1 cellular context compared by ENCODE assay signal in the genomic region with DNA sequence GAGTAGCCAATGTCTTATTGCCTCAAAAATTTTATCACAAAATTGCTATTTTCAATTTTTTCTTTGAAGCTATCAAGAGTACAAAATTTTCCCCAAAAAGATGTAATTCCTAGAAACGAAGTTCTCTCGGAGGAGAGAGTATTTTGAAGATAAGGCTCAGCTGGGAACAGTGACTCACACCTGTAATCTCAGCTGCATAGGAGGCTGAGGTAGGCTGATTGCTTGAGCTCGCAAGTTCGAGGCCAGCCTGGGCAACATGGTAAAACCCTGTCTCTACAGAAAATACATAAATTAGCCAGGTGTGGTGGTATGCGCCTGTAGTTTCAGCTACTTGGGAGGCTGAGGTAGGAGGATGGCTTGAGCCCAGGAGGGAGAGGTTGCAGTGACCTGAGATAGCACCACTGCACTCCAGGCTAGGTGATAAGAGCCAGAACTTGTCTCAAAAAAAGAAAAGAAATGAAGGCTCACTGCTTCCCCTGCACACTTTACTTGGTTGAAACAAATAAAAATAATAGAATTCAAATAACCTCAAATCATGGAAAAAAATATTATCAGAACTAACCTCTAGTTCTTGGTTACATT.
TF ChIP-seq lines count a peak whose summit lies in the region.

No MANE protein-coding gene starts in this region.

TF ChIP-seq in K562, 482 proteins besides CTCF, POLR2A, EP300 and RAD21 (continued from another document and continues in another):
- TF ChIP-seq, protein P1, sequence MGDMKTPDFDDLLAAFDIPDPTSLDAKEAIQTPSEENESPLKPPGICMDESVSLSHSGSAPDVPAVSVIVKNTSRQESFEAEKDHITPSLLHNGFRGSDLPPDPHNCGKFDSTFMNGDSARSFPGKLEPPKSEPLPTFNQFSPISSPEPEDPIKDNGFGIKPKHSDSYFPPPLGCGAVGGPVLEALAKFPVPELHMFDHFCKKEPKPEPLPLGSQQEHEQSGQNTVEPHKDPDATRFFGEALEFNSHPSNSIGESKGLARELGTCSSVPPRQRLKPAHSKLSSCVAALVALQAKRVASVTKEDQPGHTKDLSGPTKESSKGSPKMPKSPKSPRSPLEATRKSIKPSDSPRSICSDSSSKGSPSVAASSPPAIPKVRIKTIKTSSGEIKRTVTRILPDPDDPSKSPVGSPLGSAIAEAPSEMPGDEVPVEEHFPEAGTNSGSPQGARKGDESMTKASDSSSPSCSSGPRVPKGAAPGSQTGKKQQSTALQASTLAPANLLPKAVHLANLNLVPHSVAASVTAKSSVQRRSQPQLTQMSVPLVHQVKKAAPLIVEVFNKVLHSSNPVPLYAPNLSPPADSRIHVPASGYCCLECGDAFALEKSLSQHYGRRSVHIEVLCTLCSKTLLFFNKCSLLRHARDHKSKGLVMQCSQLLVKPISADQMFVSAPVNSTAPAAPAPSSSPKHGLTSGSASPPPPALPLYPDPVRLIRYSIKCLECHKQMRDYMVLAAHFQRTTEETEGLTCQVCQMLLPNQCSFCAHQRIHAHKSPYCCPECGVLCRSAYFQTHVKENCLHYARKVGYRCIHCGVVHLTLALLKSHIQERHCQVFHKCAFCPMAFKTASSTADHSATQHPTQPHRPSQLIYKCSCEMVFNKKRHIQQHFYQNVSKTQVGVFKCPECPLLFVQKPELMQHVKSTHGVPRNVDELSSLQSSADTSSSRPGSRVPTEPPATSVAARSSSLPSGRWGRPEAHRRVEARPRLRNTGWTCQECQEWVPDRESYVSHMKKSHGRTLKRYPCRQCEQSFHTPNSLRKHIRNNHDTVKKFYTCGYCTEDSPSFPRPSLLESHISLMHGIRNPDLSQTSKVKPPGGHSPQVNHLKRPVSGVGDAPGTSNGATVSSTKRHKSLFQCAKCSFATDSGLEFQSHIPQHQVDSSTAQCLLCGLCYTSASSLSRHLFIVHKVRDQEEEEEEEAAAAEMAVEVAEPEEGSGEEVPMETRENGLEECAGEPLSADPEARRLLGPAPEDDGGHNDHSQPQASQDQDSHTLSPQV (IDR thresholded peaks at IDR 0.05), result no peak
- no peak for TF ChIP-seq ZNF830 (CRISPR knock-in tag; IDR thresholded peaks at IDR 0.05)
- TF ChIP-seq NFRKB (IDR thresholded peaks at IDR 0.05; ENCODE audit: low read depth), result no peak
- TF ChIP-seq, protein P2, sequence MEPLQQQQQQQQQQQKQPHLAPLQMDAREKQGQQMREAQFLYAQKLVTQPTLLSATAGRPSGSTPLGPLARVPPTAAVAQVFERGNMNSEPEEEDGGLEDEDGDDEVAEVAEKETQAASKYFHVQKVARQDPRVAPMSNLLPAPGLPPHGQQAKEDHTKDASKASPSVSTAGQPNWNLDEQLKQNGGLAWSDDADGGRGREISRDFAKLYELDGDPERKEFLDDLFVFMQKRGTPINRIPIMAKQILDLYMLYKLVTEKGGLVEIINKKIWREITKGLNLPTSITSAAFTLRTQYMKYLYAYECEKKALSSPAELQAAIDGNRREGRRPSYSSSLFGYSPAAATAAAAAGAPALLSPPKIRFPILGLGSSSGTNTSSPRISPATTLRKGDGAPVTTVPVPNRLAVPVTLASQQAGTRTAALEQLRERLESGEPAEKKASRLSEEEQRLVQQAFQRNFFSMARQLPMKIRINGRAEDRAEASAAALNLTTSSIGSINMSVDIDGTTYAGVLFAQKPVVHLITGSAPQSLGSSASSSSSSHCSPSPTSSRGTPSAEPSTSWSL (CRISPR knock-in tag; IDR thresholded peaks at IDR 0.05; ENCODE audit: borderline replicate concordance), result no peak
- TF ChIP-seq, protein P3, sequence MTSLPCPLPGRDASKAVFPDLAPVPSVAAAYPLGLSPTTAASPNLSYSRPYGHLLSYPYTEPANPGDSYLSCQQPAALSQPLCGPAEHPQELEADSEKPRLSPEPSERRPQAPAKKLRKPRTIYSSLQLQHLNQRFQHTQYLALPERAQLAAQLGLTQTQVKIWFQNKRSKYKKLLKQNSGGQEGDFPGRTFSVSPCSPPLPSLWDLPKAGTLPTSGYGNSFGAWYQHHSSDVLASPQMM (CRISPR knock-in tag; IDR thresholded peaks at IDR 0.05), result no peak
- TF ChIP-seq, protein P4, sequence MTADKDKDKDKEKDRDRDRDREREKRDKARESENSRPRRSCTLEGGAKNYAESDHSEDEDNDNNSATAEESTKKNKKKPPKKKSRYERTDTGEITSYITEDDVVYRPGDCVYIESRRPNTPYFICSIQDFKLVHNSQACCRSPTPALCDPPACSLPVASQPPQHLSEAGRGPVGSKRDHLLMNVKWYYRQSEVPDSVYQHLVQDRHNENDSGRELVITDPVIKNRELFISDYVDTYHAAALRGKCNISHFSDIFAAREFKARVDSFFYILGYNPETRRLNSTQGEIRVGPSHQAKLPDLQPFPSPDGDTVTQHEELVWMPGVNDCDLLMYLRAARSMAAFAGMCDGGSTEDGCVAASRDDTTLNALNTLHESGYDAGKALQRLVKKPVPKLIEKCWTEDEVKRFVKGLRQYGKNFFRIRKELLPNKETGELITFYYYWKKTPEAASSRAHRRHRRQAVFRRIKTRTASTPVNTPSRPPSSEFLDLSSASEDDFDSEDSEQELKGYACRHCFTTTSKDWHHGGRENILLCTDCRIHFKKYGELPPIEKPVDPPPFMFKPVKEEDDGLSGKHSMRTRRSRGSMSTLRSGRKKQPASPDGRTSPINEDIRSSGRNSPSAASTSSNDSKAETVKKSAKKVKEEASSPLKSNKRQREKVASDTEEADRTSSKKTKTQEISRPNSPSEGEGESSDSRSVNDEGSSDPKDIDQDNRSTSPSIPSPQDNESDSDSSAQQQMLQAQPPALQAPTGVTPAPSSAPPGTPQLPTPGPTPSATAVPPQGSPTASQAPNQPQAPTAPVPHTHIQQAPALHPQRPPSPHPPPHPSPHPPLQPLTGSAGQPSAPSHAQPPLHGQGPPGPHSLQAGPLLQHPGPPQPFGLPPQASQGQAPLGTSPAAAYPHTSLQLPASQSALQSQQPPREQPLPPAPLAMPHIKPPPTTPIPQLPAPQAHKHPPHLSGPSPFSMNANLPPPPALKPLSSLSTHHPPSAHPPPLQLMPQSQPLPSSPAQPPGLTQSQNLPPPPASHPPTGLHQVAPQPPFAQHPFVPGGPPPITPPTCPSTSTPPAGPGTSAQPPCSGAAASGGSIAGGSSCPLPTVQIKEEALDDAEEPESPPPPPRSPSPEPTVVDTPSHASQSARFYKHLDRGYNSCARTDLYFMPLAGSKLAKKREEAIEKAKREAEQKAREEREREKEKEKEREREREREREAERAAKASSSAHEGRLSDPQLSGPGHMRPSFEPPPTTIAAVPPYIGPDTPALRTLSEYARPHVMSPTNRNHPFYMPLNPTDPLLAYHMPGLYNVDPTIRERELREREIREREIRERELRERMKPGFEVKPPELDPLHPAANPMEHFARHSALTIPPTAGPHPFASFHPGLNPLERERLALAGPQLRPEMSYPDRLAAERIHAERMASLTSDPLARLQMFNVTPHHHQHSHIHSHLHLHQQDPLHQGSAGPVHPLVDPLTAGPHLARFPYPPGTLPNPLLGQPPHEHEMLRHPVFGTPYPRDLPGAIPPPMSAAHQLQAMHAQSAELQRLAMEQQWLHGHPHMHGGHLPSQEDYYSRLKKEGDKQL (CRISPR knock-in tag; IDR thresholded peaks at IDR 0.05; ENCODE audit: borderline replicate concordance), result no peak
- TF ChIP-seq, protein P5, sequence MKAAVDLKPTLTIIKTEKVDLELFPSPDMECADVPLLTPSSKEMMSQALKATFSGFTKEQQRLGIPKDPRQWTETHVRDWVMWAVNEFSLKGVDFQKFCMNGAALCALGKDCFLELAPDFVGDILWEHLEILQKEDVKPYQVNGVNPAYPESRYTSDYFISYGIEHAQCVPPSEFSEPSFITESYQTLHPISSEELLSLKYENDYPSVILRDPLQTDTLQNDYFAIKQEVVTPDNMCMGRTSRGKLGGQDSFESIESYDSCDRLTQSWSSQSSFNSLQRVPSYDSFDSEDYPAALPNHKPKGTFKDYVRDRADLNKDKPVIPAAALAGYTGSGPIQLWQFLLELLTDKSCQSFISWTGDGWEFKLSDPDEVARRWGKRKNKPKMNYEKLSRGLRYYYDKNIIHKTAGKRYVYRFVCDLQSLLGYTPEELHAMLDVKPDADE (conservative IDR thresholded peaks at IDR 0.05; ENCODE audit: control insufficient read depth, low read depth, low read length), result no peak
- TF ChIP-seq KDM5B (IDR thresholded peaks at IDR 0.05; ENCODE audit: insufficient replicate concordance, low read depth, low read length), result no peak
- TF ChIP-seq SREBF2 (CRISPR knock-in tag; IDR thresholded peaks at IDR 0.05), result no peak
- TF ChIP-seq RHOXF2B (CRISPR knock-in tag; conservative IDR thresholded peaks at IDR 0.05), result no peak
- no peak for TF ChIP-seq HDAC6 (IDR thresholded peaks at IDR 0.05; ENCODE audit: low read depth, low read length)
- TF ChIP-seq TSC22D4 (tag; IDR thresholded peaks at IDR 0.05), result no peak
- TF ChIP-seq, protein P6, sequence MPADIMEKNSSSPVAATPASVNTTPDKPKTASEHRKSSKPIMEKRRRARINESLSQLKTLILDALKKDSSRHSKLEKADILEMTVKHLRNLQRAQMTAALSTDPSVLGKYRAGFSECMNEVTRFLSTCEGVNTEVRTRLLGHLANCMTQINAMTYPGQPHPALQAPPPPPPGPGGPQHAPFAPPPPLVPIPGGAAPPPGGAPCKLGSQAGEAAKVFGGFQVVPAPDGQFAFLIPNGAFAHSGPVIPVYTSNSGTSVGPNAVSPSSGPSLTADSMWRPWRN (IDR thresholded peaks at IDR 0.05; ENCODE audit: low read depth), result no peak
- TF ChIP-seq BCOR (IDR thresholded peaks at IDR 0.05), result peak; percentile 75
- TF ChIP-seq, protein P7, sequence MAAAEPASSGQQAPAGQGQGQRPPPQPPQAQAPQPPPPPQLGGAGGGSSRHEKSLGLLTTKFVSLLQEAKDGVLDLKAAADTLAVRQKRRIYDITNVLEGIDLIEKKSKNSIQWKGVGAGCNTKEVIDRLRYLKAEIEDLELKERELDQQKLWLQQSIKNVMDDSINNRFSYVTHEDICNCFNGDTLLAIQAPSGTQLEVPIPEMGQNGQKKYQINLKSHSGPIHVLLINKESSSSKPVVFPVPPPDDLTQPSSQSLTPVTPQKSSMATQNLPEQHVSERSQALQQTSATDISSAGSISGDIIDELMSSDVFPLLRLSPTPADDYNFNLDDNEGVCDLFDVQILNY (CRISPR knock-in tag; IDR thresholded peaks at IDR 0.05), result no peak
- TF ChIP-seq, protein P8, sequence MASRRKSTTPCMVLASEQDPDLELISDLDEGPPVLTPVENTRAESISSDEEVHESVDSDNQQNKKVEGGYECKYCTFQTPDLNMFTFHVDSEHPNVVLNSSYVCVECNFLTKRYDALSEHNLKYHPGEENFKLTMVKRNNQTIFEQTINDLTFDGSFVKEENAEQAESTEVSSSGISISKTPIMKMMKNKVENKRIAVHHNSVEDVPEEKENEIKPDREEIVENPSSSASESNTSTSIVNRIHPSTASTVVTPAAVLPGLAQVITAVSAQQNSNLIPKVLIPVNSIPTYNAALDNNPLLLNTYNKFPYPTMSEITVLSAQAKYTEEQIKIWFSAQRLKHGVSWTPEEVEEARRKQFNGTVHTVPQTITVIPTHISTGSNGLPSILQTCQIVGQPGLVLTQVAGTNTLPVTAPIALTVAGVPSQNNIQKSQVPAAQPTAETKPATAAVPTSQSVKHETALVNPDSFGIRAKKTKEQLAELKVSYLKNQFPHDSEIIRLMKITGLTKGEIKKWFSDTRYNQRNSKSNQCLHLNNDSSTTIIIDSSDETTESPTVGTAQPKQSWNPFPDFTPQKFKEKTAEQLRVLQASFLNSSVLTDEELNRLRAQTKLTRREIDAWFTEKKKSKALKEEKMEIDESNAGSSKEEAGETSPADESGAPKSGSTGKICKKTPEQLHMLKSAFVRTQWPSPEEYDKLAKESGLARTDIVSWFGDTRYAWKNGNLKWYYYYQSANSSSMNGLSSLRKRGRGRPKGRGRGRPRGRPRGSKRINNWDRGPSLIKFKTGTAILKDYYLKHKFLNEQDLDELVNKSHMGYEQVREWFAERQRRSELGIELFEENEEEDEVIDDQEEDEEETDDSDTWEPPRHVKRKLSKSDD (conservative IDR thresholded peaks at IDR 0.05; ENCODE audit: low read length), result no peak
- peak in 1 of 2 experiments; percentile 78; a peak in 2 of 4 replicates for TF ChIP-seq HDAC1 (IDR thresholded peaks at IDR 0.05)
- no peak for TF ChIP-seq ZNF354B (CRISPR knock-in tag; IDR thresholded peaks at IDR 0.05)
- TF ChIP-seq, protein P9, sequence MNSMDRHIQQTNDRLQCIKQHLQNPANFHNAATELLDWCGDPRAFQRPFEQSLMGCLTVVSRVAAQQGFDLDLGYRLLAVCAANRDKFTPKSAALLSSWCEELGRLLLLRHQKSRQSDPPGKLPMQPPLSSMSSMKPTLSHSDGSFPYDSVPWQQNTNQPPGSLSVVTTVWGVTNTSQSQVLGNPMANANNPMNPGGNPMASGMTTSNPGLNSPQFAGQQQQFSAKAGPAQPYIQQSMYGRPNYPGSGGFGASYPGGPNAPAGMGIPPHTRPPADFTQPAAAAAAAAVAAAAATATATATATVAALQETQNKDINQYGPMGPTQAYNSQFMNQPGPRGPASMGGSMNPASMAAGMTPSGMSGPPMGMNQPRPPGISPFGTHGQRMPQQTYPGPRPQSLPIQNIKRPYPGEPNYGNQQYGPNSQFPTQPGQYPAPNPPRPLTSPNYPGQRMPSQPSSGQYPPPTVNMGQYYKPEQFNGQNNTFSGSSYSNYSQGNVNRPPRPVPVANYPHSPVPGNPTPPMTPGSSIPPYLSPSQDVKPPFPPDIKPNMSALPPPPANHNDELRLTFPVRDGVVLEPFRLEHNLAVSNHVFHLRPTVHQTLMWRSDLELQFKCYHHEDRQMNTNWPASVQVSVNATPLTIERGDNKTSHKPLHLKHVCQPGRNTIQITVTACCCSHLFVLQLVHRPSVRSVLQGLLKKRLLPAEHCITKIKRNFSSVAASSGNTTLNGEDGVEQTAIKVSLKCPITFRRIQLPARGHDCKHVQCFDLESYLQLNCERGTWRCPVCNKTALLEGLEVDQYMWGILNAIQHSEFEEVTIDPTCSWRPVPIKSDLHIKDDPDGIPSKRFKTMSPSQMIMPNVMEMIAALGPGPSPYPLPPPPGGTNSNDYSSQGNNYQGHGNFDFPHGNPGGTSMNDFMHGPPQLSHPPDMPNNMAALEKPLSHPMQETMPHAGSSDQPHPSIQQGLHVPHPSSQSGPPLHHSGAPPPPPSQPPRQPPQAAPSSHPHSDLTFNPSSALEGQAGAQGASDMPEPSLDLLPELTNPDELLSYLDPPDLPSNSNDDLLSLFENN (IDR thresholded peaks at IDR 0.05; ENCODE audit: low read depth in 2 of 2, low read length in 2 of 2), result no peak
- no peak for TF ChIP-seq PHF20 (IDR thresholded peaks at IDR 0.05; ENCODE audit: partially characterized antibody)
- no peak for TF ChIP-seq FUS (optimal IDR thresholded peaks at IDR 0.05; ENCODE audit: low read depth, low read length)
- TF ChIP-seq ILK (tag; IDR thresholded peaks at IDR 0.05; ENCODE audit: borderline replicate concordance, low read depth), result no peak
- no peak for TF ChIP-seq TOE1 (IDR thresholded peaks at IDR 0.05; ENCODE audit: borderline replicate concordance)
- TF ChIP-seq TOE1 (CRISPR knock-in tag; IDR thresholded peaks at IDR 0.05; ENCODE audit: borderline replicate concordance, low read depth), result no peak
- TF ChIP-seq EP400 (IDR thresholded peaks at IDR 0.05), result 0 out of 2 replicates have a peak, but pooled peaks have one; percentile 10
- no peak for TF ChIP-seq MCM2 (IDR thresholded peaks at IDR 0.05; ENCODE audit: low read depth)
- TF ChIP-seq ZNF239 (CRISPR knock-in tag; IDR thresholded peaks at IDR 0.05), result no peak
- peak; percentile 82 for TF ChIP-seq HDAC2 (IDR thresholded peaks at IDR 0.05)
- no peak for TF ChIP-seq ZNF589 (CRISPR knock-in tag; IDR thresholded peaks at IDR 0.05; ENCODE audit: low read depth)
- no peak for TF ChIP-seq HDAC3 (IDR thresholded peaks at IDR 0.05; ENCODE audit: borderline replicate concordance, partially characterized antibody)
- peak; percentile 28; the same call in 1 of the 2 replicates for TF ChIP-seq JUN (IDR thresholded peaks at IDR 0.05; ENCODE audit: borderline replicate concordance, low read depth, low read length)
- TF ChIP-seq JUN (CRISPR knock-in tag; IDR thresholded peaks at IDR 0.05; ENCODE audit: borderline replicate concordance), result no peak
- 0 out of 4 replicates have a peak, but pooled peaks of 1 of the 2 experiments have one; percentile 8 for TF ChIP-seq NRF1 (conservative IDR thresholded peaks at IDR 0.05 in 1 of 2, IDR thresholded peaks at IDR 0.05 in 1 of 2)
- TF ChIP-seq ZZZ3 (IDR thresholded peaks at IDR 0.05), result no peak
- no peak for TF ChIP-seq BRD9 (IDR thresholded peaks at IDR 0.05; ENCODE audit: low read depth, partially characterized antibody)
- no peak for TF ChIP-seq PRMT5 (CRISPR knock-in tag; IDR thresholded peaks at IDR 0.05)
- no peak for TF ChIP-seq MCM3 (IDR thresholded peaks at IDR 0.05)
